Comparison of ENCODE assay signal across 1 cellular context in genomic region chr6:106116125-106116524, GRCh38.
TF ChIP-seq lines count a peak whose summit lies in the region.

No MANE protein-coding gene starts in this region.

TF ChIP-seq in IMR-90, 13 proteins besides CTCF, POLR2A, EP300 and RAD21 (continued from another document):
- TF ChIP-seq RFX5 (IDR thresholded peaks at IDR 0.05; ENCODE audit: low read depth, low read length) (no peak), MXI1 (IDR thresholded peaks at IDR 0.05; ENCODE audit: borderline replicate concordance, low read depth, low read length) (no peak), CEBPB (IDR thresholded peaks at IDR 0.05; ENCODE audit: low read depth, low read length) (no peak), BHLHE40 (IDR thresholded peaks at IDR 0.05; ENCODE audit: low read depth, low read length) (no peak), RCOR1 (IDR thresholded peaks at IDR 0.05; ENCODE audit: insufficient replicate concordance, low read length) (no peak), NFE2L2 (IDR thresholded peaks at IDR 0.05; ENCODE audit: low read depth, low read length) (no peak), FOS (IDR thresholded peaks at IDR 0.05; ENCODE audit: low read depth, low read length) (no peak), MAFK (IDR thresholded peaks at IDR 0.05; ENCODE audit: low read depth, low read length) (no peak), CHD1 (IDR thresholded peaks at IDR 0.05; ENCODE audit: low read depth, low read length) (no peak), MAZ (IDR thresholded peaks at IDR 0.05; ENCODE audit: borderline replicate concordance, low read depth, low read length) (no peak)
- TF ChIP-seq, protein P1, sequence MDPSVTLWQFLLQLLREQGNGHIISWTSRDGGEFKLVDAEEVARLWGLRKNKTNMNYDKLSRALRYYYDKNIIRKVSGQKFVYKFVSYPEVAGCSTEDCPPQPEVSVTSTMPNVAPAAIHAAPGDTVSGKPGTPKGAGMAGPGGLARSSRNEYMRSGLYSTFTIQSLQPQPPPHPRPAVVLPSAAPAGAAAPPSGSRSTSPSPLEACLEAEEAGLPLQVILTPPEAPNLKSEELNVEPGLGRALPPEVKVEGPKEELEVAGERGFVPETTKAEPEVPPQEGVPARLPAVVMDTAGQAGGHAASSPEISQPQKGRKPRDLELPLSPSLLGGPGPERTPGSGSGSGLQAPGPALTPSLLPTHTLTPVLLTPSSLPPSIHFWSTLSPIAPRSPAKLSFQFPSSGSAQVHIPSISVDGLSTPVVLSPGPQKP (IDR thresholded peaks at IDR 0.05; ENCODE audit: borderline replicate concordance, low read depth, low read length), result no peak
TF ChIP-seq in IMR-90: peak in this region for 0.
